In the genomic region with DNA sequence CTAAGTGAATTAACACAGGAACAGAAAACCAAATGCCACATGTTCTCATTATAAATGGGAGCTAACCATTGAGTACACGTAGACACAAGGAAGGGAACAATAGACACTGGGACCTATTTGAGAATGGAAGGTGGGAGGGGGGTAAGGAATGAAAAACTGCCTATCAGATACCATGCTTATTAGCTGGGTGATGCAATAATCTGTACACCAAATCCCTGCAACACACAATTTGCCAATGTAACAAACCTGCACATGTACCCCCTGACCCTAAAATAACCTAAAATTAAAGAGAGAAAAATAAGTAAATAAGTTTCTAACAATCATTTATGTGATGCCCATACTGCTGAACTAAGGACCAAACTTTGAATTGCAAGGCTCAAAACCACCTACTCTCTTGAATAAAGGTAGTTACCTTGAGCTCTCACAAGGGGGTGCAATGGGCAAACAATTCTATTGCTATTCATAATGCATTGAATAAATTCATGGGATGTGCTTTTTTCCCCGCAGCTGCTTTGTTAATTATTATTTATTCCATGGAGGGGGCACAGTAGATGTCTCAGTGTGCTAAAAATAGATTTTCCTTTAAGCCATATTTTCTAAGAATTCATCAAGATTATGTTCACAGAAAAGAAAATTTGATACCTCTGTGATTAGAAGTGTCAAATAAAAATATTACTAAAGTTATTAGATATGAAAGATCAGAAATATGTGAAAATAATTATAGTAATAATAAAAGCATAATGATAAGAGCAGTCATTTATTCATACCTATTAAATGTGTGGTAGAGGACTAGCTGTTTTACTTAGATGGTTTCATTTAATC, we compare ENCODE assay signal across 8 cellular contexts.
DNase-seq lines count a peak whose midpoint lies in the region; ATAC-seq and TF ChIP-seq lines count a peak whose summit lies in the region.

No MANE protein-coding gene starts in this region.

- H3K4me3 Mint-ChIP-seq in activated naive CD4-positive, alpha-beta T cell treated with anti-CD3 and anti-CD28 coated beads, Interleukin-2, amount 10 ng/mL, durations not matched to agents 7 days and 5 days, result no peak overlapping the region

- no peak overlapping the region for H3K4me3 ChIP-seq in testis

- H3K36me3 Mint-ChIP-seq in activated naive CD4-positive, alpha-beta T cell treated with anti-CD3 and anti-CD28 coated beads, Interleukin-2, amount 10 ng/mL, durations not matched to agents 7 days and 5 days, result no peaks in the 10 kb centered on the region

- H3K36me3 ChIP-seq in testis (ENCODE audit: low read depth, missing control alignments), result no peaks in the 10 kb centered on the region

- no peak overlapping the region for H3K27ac Mint-ChIP-seq in activated naive CD4-positive, alpha-beta T cell treated with anti-CD3 and anti-CD28 coated beads, Interleukin-2, amount 10 ng/mL, durations not matched to agents 7 days and 5 days

- TF ChIP-seq CTCF in testis (IDR thresholded peaks at IDR 0.05), result peak; percentile 23 to 54 (median 51)

- CTCF ChIA-PET in activated naive CD4-positive, alpha-beta T cell treated with anti-CD3 and anti-CD28 coated beads, Interleukin-2, amount 10 ng/mL, durations not matched to agents 7 days and 5 days (lab: Charles Lee), result interaction anchor here (0.6 to 3.5 kb wide), 14 partner anchors 11 to 1050 kb away, joined by 3 to 30 read pairs (median 4); no protein-coding TSS in a partner anchor

- no peaks in the 10 kb centered on the region for H3K27me3 ChIP-seq in testis

- H3K27ac ChIP-seq in testis, result no peak overlapping the region

- no peak for TF ChIP-seq POLR2A in testis (IDR thresholded peaks at IDR 0.05)

- H3K4me1 Mint-ChIP-seq in activated naive CD4-positive, alpha-beta T cell treated with anti-CD3 and anti-CD28 coated beads, Interleukin-2, amount 10 ng/mL, durations not matched to agents 7 days and 5 days, result no peaks in the 10 kb centered on the region

- DNase-seq in activated naive CD4-positive, alpha-beta T cell treated with anti-CD3 and anti-CD28 coated beads, Interleukin-2, amount 10 ng/mL, durations not matched to agents 7 days and 5 days, result peak; percentile 34
- no peak for DNase-seq in activated naive CD4-positive, alpha-beta T cell treated with Interleukin-2 at 50 U/mL for 16 hours
- peak; percentile 70 for DNase-seq in NCI-H460 (ENCODE audit: extremely low read depth, low read depth)
- DNase-seq in astrocyte of the hippocampus (ENCODE audit: low read depth, low spot score), result peak; percentile 79
- DNase-seq in iPS-NIHi7 (ENCODE audit: extremely low spot score), result peak; percentile 56
- DNase-seq in testis, result peak; percentile 47
- no peak for DNase-seq in effector CD8-positive, alpha-beta T cell (lab: John Stamatoyannopoulos, UW)

- peak; percentile 72 for ATAC-seq in HG03159 (IDR thresholded peaks at IDR 0.05; ENCODE audit: unreplicated experiment)

- peaks cover 4% of the 10 kb centered on the region for H3K27me3 Mint-ChIP-seq in activated naive CD4-positive, alpha-beta T cell treated with anti-CD3 and anti-CD28 coated beads, Interleukin-2, amount 10 ng/mL, durations not matched to agents 7 days and 5 days

- intact Hi-C loops in testis (cut with DNase I; ENCODE audit: low total_unique reads), result no loop called here

- H3K9me3 ChIP-seq in testis, result no peaks in the 10 kb centered on the region

- 23 to 24% methylated on average over 2 of the region's 2 CpGs for WGBS in testis, 2 donors

- H3K4me1 ChIP-seq in testis, result no peaks in the 10 kb centered on the region

- no peaks in the 10 kb centered on the region for H3K9me3 Mint-ChIP-seq in activated naive CD4-positive, alpha-beta T cell treated with anti-CD3 and anti-CD28 coated beads, Interleukin-2, amount 10 ng/mL, durations not matched to agents 7 days and 5 days

Comparison
In these comparisons a context has a peak if more than half of its experiments do, and no peak if none do; other contexts are left out.
1. DNase-seq: peak in activated naive CD4-positive, alpha-beta T cell treated with anti-CD3 and anti-CD28 coated beads, Interleukin-2, amount 10 ng/mL, durations not matched to agents 7 days and 5 days (single experiment), NCI-H460 (single experiment), astrocyte of the hippocampus (single experiment), iPS-NIHi7 (single experiment) and testis (single experiment); none in activated naive CD4-positive, alpha-beta T cell treated with Interleukin-2 at 50 U/mL for 16 hours (single experiment) and effector CD8-positive, alpha-beta T cell (single experiment).